In the genomic region with DNA sequence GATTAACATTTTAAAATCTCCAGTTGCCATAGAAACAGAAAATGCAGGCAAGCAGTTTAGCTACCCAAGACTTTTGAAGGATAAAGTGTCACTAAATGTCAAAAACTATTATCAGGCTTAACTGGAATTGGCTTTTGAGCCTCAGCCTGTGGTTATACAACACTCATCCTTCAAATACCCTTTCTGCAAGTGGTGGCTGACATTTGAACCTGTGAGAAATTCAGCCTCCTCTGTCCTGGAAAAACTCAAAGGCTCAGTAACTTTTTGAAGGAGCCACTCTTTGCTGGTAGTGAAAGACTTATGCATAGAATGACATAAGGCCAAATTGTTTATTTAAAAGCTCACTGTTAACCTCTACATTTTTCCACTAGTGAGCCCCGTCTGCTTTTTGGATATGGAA, we compare ENCODE assay signal across 18 cellular contexts.
"Had no signal": no experiment of that assay in that cellular context is flagged by ENCODE, and none has a peak within 500 bp of the region (broad histone marks: within the 10 kb centered on the region; RNA-seq: fewer than 3 reads in every experiment).

No MANE protein-coding gene starts in this region.

- H3K27me3 ChIP-seq: esophagus muscularis mucosa, neural progenitor cell, pancreas, transverse colon had no signal

- H3K36me3 ChIP-seq: esophagus muscularis mucosa, pancreas, transverse colon had no signal

- H3K4me3 ChIP-seq: esophagus muscularis mucosa, neural progenitor cell, pancreas, smooth muscle cell, transverse colon had no signal

- DNase-seq: activated B cell treated with CpG ODN at 0.5 μM for 24 hours; activated CD4-positive, alpha-beta T cell treated with anti-CD3 and anti-CD28 coated beads for 48 hours; activated CD8-positive, alpha-beta T cell treated with anti-CD3 and anti-CD28 coated beads for 36 hours; activated gamma-delta T cell; activated T-cell treated with anti-CD3 and anti-CD28 coated beads, Interleukin-2, amount 50 U/mL, for 48 hours; anterior cingulate cortex; glutamatergic neuron; pancreas; retina; stimulated activated CD4-positive, alpha-beta T cell treated with anti-CD3 and anti-CD28 coated beads, Interleukin-4, amount 100 ng/mL, for 4 hours; stimulated activated CD8-positive, alpha-beta memory T cell treated with anti-CD3 and anti-CD28 coated beads, Interleukin-4, amount 100 ng/mL, for 48 hours; stimulated activated naive CD4-positive, alpha-beta T cell treated with Interleukin-2 at 50 U/mL for 16 hours; T-helper 2 cell; transverse colon had no signal

- H3K27ac ChIP-seq: esophagus muscularis mucosa, neural progenitor cell, pancreas, transverse colon had no signal

- H3K27ac Mint-ChIP-seq: activated B cell treated with CpG ODN at 0.5 μM for 24 hours; activated CD8-positive, alpha-beta T cell treated with anti-CD3 and anti-CD28 coated beads for 36 hours; activated naive CD4-positive, alpha-beta T cell treated with anti-CD3 and anti-CD28 coated beads, Interleukin-2, amount 50 U/mL, for 72 hours; neural progenitor cell had no signal

- H3K4me3 Mint-ChIP-seq: activated B cell treated with CpG ODN at 0.5 μM for 24 hours; activated CD8-positive, alpha-beta T cell treated with anti-CD3 and anti-CD28 coated beads for 36 hours; neural progenitor cell had no signal

- H2AFZ ChIP-seq: neural progenitor cell had no signal

- H3K4me1 Mint-ChIP-seq: activated B cell treated with CpG ODN at 0.5 μM for 24 hours had no signal

- H3K9ac ChIP-seq: neural progenitor cell had no signal

- H3K9me3 ChIP-seq: pancreas, transverse colon had no signal

- H3K27me3 Mint-ChIP-seq: activated B cell treated with CpG ODN at 0.5 μM for 24 hours; activated CD8-positive, alpha-beta T cell treated with anti-CD3 and anti-CD28 coated beads for 36 hours had no signal

- H3K4me2 ChIP-seq: neural progenitor cell, smooth muscle cell had no signal

- H3K4me1 ChIP-seq: neural progenitor cell, transverse colon had no signal
